Comparison of ENCODE assay signal across 15 cellular contexts in the genomic region with DNA sequence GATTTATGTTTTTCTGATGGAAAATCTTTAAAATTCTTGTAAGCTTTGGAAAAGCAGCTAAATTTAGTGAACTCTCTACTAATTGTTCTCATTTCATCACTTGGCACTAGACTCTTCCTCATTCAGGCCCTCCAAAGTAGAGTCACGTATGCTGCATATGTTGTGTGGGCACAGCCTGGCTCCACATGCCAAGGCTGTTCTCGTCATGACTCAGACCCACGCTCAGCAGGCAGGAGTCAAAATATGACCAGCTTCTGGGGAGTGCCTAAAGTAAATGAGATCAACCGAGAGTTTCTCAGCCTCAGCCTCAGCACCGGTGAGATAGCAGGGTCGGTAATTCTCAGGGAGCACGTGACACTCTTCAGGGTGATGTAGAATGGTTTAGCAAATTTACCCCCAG.
A peak's percentile ranks its signal among the peaks of the same experiment; 100 is the strongest.
DNase-seq lines count a peak whose midpoint lies in the region; ATAC-seq and TF ChIP-seq lines count a peak whose summit lies in the region.
"Had no signal": no experiment of that assay in that cellular context is flagged by ENCODE, and none has a peak within 500 bp of the region (broad histone marks: within the 10 kb centered on the region; RNA-seq: fewer than 3 reads in every experiment).

No MANE protein-coding gene starts in this region.

- H2AFZ ChIP-seq in PC-3 (ENCODE audit: low read length), result no peak overlapping the region

- H3K4me2 ChIP-seq in PC-3 (ENCODE audit: low read length), result no peak overlapping the region

- no peaks in the 10 kb centered on the region for H4K20me1 ChIP-seq in PC-3 (ENCODE audit: low read length)

- POLR2A ChIA-PET in PC-3 (lab: Charles Lee; ENCODE audit: unreplicated experiment) (no interaction called here), HEK293T (lab: Yijun Ruan, JAX) (no interaction called here)

- no peaks in the 10 kb centered on the region for H3K9me2 ChIP-seq in PC-3 (replicated peaks; ENCODE audit: low read length)

- H3K9me3 ChIP-seq in PC-3 (ENCODE audit: low read length), result no peaks in the 10 kb centered on the region
- H3K9me3 ChIP-seq: colonic mucosa, esophagus muscularis mucosa, mucosa of descending colon, tibial artery had no signal

- ATAC-seq in PC-3, result peak; percentile 94
- ATAC-seq: mucosa of descending colon had no signal

- H3K27me3 ChIP-seq in PC-3 (ENCODE audit: low read length), result no peaks in the 10 kb centered on the region
- H3K27me3 ChIP-seq: colonic mucosa, esophagus muscularis mucosa, tibial artery had no signal

- no TSS peak for BruUV-seq in PC-3 (replicated peaks; lab: Mats Ljungman, UMichigan)

- H3F3A ChIP-seq in PC-3 (ENCODE audit: low read length, unreplicated experiment), result no peaks in the 10 kb centered on the region

- peaks cover 6% of the 10 kb centered on the region; the same call in 1 of the 2 replicates for H3K4me1 ChIP-seq in PC-3 (ENCODE audit: insufficient read depth, low read length)
- H3K4me1 ChIP-seq: colonic mucosa, esophagus muscularis mucosa had no signal

- H3K79me2 ChIP-seq in PC-3 (ENCODE audit: low read length), result no peaks in the 10 kb centered on the region

- no peak overlapping the region for H3K9ac ChIP-seq in PC-3 (ENCODE audit: low read length)

- in situ Hi-C loops in Caki2 (cut with HindIII; ENCODE audit: low pct_unique_long_range_greater_than_20kb, low sequenced_read_pairs), result no loop called here

- CTCF ChIA-PET in PC-3 (lab: Charles Lee), result no interaction called here
- CTCF ChIA-PET in HEK293T (lab: Yijun Ruan, JAX), result no interaction called here

- no peak overlapping the region for H3K27ac ChIP-seq in PC-3 (ENCODE audit: low read length)
- H3K27ac ChIP-seq: colonic mucosa, esophagus muscularis mucosa, tibial artery had no signal

- DNase-seq in Caki2 (ENCODE audit: low read depth), result peak; percentile 14
- DNase-seq in PC-3, result peak; percentile 71
- peak; percentile 2 to 4 for DNase-seq in cardiac fibroblast (ENCODE audit: low read depth in 2 of 2)
- peak; percentile 88 for DNase-seq in myocyte (ENCODE audit: low read depth)
- no peak for DNase-seq in COLO829 (ENCODE audit: low spot score)
- no peak for DNase-seq in HT-29 (ENCODE audit: low spot score)
- no peak for DNase-seq in HEK293T (ENCODE audit: extremely low spot score)
- no peak for DNase-seq in NCI-H510A (lab: John Stamatoyannopoulos, UW)
- DNase-seq: activated naive CD4-positive, alpha-beta T cell; colonic mucosa; mucosa of descending colon; NCI-H187 treated with DMSO at 0.1 percent for 48 hours; stimulated activated CD4-positive, alpha-beta T cell treated with anti-CD3 and anti-CD28 coated beads, Interleukin-1b, Interleukin-23, amount 100 ng/mL, for 48 hours; tibial artery had no signal

- H3K4me3 ChIP-seq in PC-3 (ENCODE audit: low read length) (no peak overlapping the region), cardiac fibroblast (replicated peaks in 1 of 2; ENCODE audit: low read depth in 2 of 2, low read length in 2 of 2) (no peak overlapping the region)
- H3K4me3 ChIP-seq: colonic mucosa, esophagus muscularis mucosa, mucosa of descending colon, tibial artery had no signal

- intact Hi-C loops in PC-3 (cut with micrococcal nuclease), result no loop called here

- no peak for TF ChIP-seq CTCF in PC-3 (conservative IDR thresholded peaks at IDR 0.05; ENCODE audit: low read depth, low read length)
- no peak for TF ChIP-seq CTCF in cardiac fibroblast (IDR thresholded peaks at IDR 0.05; ENCODE audit: low read depth, low read length)

- no peaks in the 10 kb centered on the region for H3K36me3 ChIP-seq in PC-3 (ENCODE audit: low read depth, low read length)
- H3K36me3 ChIP-seq: colonic mucosa, esophagus muscularis mucosa, tibial artery had no signal

TF ChIP-seq in HEK293T, 16 proteins besides CTCF, POLR2A, EP300 and RAD21:
- no peak for TF ChIP-seq LEF1 (IDR thresholded peaks at IDR 0.05; ENCODE audit: borderline replicate concordance)
- no peak for TF ChIP-seq HDGF (IDR thresholded peaks at IDR 0.05; ENCODE audit: borderline replicate concordance)
- TF ChIP-seq CTBP1 (IDR thresholded peaks at IDR 0.05; ENCODE audit: borderline replicate concordance), result no peak
- no peak for TF ChIP-seq FOXM1 (IDR thresholded peaks at IDR 0.05; ENCODE audit: borderline replicate concordance)
- TF ChIP-seq TARDBP (IDR thresholded peaks at IDR 0.05), result no peak
- TF ChIP-seq, protein P1, sequence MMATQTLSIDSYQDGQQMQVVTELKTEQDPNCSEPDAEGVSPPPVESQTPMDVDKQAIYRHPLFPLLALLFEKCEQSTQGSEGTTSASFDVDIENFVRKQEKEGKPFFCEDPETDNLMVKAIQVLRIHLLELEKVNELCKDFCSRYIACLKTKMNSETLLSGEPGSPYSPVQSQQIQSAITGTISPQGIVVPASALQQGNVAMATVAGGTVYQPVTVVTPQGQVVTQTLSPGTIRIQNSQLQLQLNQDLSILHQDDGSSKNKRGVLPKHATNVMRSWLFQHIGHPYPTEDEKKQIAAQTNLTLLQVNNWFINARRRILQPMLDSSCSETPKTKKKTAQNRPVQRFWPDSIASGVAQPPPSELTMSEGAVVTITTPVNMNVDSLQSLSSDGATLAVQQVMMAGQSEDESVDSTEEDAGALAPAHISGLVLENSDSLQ (IDR thresholded peaks at IDR 0.05), result no peak
- TF ChIP-seq ARNT (IDR thresholded peaks at IDR 0.05), result no peak
- TF ChIP-seq L3MBTL2 (conservative IDR thresholded peaks at IDR 0.05), result no peak
- TF ChIP-seq SP1 (IDR thresholded peaks at IDR 0.05), result no peak
- TF ChIP-seq SUZ12 (IDR thresholded peaks at IDR 0.05), result no peak
- TF ChIP-seq BHLHE40 (IDR thresholded peaks at IDR 0.05; ENCODE audit: borderline replicate concordance), result no peak
- no peak for TF ChIP-seq FOXA1 (IDR thresholded peaks at IDR 0.05)
- no peak for TF ChIP-seq FOXK2 (IDR thresholded peaks at IDR 0.05)
- no peak for TF ChIP-seq ZNF384 (IDR thresholded peaks at IDR 0.05)
- TF ChIP-seq NFRKB (IDR thresholded peaks at IDR 0.05), result no peak
- no peak for TF ChIP-seq ELF4 (IDR thresholded peaks at IDR 0.05)

Comparison
In these comparisons a context has a peak if more than half of its experiments do, and no peak if none do; other contexts are left out.
1. DNase-seq: peak in Caki2 (single experiment), PC-3 (single experiment), cardiac fibroblast (2 of 2) and myocyte (single experiment); none in COLO829 (single experiment), HT-29 (single experiment), HEK293T (single experiment) and NCI-H510A (single experiment).